Comparison of ENCODE assay signal across 22 cellular contexts in genomic region chr14:22768947-22769346, GRCh38. TPM values are rescaled to one million over a fixed set of nuclear protein-coding genes. Genes with fewer than 3 reads are reported as not detected.
DNase-seq lines count a peak whose midpoint lies in the region; ATAC-seq and TF ChIP-seq lines count a peak whose summit lies in the region.
"Had no signal": no experiment of that assay in that cellular context is flagged by ENCODE, and none has a peak within 500 bp of the region (broad histone marks: within the 10 kb centered on the region; RNA-seq: fewer than 3 reads in every experiment).

No MANE protein-coding gene starts in this region.

- peaks cover 35% of the 10 kb centered on the region for H3K79me2 ChIP-seq in mammary epithelial cell (ENCODE audit: insufficient read depth, low read length)

- H3K4me3 ChIP-seq in mammary epithelial cell (replicated peaks in 1 of 3; ENCODE audit: insufficient read depth in 1 of 3, low read depth in 2 of 3, low read length in 3 of 3) = no peak overlapping the region
- H3K4me3 ChIP-seq in esophagus muscularis mucosa = no peak overlapping the region
- H3K4me3 ChIP-seq: psoas muscle, testis had no signal

- H3K36me3 ChIP-seq in mammary epithelial cell (ENCODE audit: insufficient read depth, low read length) (peaks cover 34% of the 10 kb centered on the region), esophagus muscularis mucosa (peaks cover 32 to 62% (median 55%) of the 10 kb centered on the region in 4 donors)

- in situ Hi-C loops in mammary epithelial cell (cut with MboI; ENCODE audit: low sequenced_read_pairs in 2 of 2) = no loop called here

- CTCF ChIA-PET in MCF 10A (lab: Yijun Ruan, JAX) = no interaction called here
- CTCF ChIA-PET in mammary epithelial cell (lab: Charles Lee; ENCODE audit: low non-redundant PET) = no interaction called here
- CTCF ChIA-PET in WTC11 (lab: Charles Lee) = no interaction called here

- H3K9me3 Mint-ChIP-seq in MCF 10A (ENCODE audit: unreplicated experiment) (no peaks in the 10 kb centered on the region), WTC11 (no peaks in the 10 kb centered on the region), memory B cell (no peaks in the 10 kb centered on the region)
- H3K9me3 Mint-ChIP-seq: CD8-positive, alpha-beta memory T cell; effector memory CD8-positive, alpha-beta T cell; H9; mesothelial cell of epicardium had no signal

- ATAC-seq in WTC11 (no peak), memory B cell (ENCODE audit: low read depth) (no peak)
- ATAC-seq: effector memory CD8-positive, alpha-beta T cell; esophagus mucosa; left lung; psoas muscle had no signal

- BruUV-seq in MCF 10A (replicated peaks; lab: Mats Ljungman, UMichigan) = no TSS peak
- no TSS peak for BruUV-seq in mammary epithelial cell (replicated peaks; lab: Mats Ljungman, UMichigan)

- peaks cover 21% of the 10 kb centered on the region for H3K4me1 Mint-ChIP-seq in MCF 10A (ENCODE audit: insufficient read depth, unreplicated experiment)
- H3K4me1 Mint-ChIP-seq in WTC11 = peaks cover 26% of the 10 kb centered on the region
- peaks cover 22% of the 10 kb centered on the region for H3K4me1 Mint-ChIP-seq in memory B cell

- no peak for TF ChIP-seq EP300 in esophagus muscularis mucosa (IDR thresholded peaks at IDR 0.05)

- H3K27me3 ChIP-seq in mammary epithelial cell (ENCODE audit: insufficient read depth, low read length) (no peaks in the 10 kb centered on the region), esophagus muscularis mucosa (no peaks in the 10 kb centered on the region)
- H3K27me3 ChIP-seq: left lung, testis had no signal

- TF ChIP-seq CTCF in MCF 10A (IDR thresholded peaks at IDR 0.05; ENCODE audit: unreplicated experiment) (no peak), mammary epithelial cell (conservative IDR thresholded peaks at IDR 0.05 in 1 of 2, IDR thresholded peaks at IDR 0.05 in 1 of 2; ENCODE audit: extremely low read depth in 1 of 2, insufficient read depth in 1 of 2, low read depth in 1 of 2, low read length in 2 of 2) (no peak), WTC11 (IDR thresholded peaks at IDR 0.05) (no peak), esophagus muscularis mucosa (IDR thresholded peaks at IDR 0.05) (no peak)

- 75% methylated on average over 4 of the region's 4 CpGs for WGBS in mammary epithelial cell (ENCODE audit: low coverage, missing lambda C conversion rate)
- 97% methylated on average over 4 of the region's 4 CpGs for WGBS in esophagus muscularis mucosa

- H3K36me3 Mint-ChIP-seq in MCF 10A (ENCODE audit: insufficient read depth, unreplicated experiment) (peaks cover 65% of the 10 kb centered on the region), WTC11 (peaks cover 45% of the 10 kb centered on the region), memory B cell (peaks cover 30% of the 10 kb centered on the region)

- peak overlapping the region; percentile 91 for H3K4me3 Mint-ChIP-seq in MCF 10A (ENCODE audit: unreplicated experiment)
- H3K4me3 Mint-ChIP-seq in WTC11 = peak overlapping the region; percentile 23; the same call in 1 of the 2 replicates
- peak overlapping the region; percentile 25 for H3K4me3 Mint-ChIP-seq in memory B cell

- H4K20me1 ChIP-seq in mammary epithelial cell (ENCODE audit: insufficient read depth, low read length) = no peaks in the 10 kb centered on the region

- no peak for TF ChIP-seq POLR2A in esophagus muscularis mucosa (IDR thresholded peaks at IDR 0.05; ENCODE audit: low read depth)

- no peak overlapping the region for H3K4me2 ChIP-seq in mammary epithelial cell (ENCODE audit: insufficient read depth, low read depth, low read length)

- no peak overlapping the region for H3K9ac ChIP-seq in mammary epithelial cell (ENCODE audit: insufficient read depth, low read length)

- intact Hi-C loops in MCF 10A (cut with micrococcal nuclease) = loop anchor here (5.0 kb wide), 1 partner anchor 212 kb away; no protein-coding TSS in a partner anchor
- intact Hi-C loops in mammary epithelial cell (cut with micrococcal nuclease) = loop anchor here (5.0 to 10.0 kb wide), 2 partner anchors 212 to 374 kb away; no protein-coding TSS in a partner anchor
- intact Hi-C loops in esophagus muscularis mucosa (cut with DNase I) = no loop called here

- dilution Hi-C loops in mammary epithelial cell (cut with HindIII; ENCODE audit: low sequenced_read_pairs) = loop anchor here (5.0 kb wide), 3 partner anchors 33 to 102 kb away; no protein-coding TSS in a partner anchor

- H3K9me3 ChIP-seq in mammary epithelial cell (replicated peaks; ENCODE audit: insufficient read depth, low read length) (no peaks in the 10 kb centered on the region), esophagus muscularis mucosa (no peaks in the 10 kb centered on the region)
- H3K9me3 ChIP-seq: left lung, psoas muscle, testis had no signal

- H3K27ac Mint-ChIP-seq in MCF 10A (ENCODE audit: low read depth, unreplicated experiment) = peak overlapping the region; percentile 62
- H3K27ac Mint-ChIP-seq in WTC11 = no peak overlapping the region
- peak overlapping the region; percentile 2 for H3K27ac Mint-ChIP-seq in memory B cell
- H3K27ac Mint-ChIP-seq: H9, mesothelial cell of epicardium had no signal

- DNase-seq in MCF 10A (ENCODE audit: unreplicated experiment) (no peak), mammary epithelial cell (no peak), WTC11 (ENCODE audit: low spot score) (no peak), memory B cell (ENCODE audit: low spot score in 2 of 2) (no peak), esophagus muscularis mucosa (ENCODE audit: extremely low spot score) (no peak), NCI-H2227 (lab: John Stamatoyannopoulos, UW; ENCODE audit: unreplicated experiment) (no peak)
- DNase-seq in effector CD8-positive, alpha-beta T cell (lab: John Stamatoyannopoulos, UW) = no peak
- DNase-seq: activated naive CD4-positive, alpha-beta T cell treated with Interleukin-2 at 50 U/mL for 16 hours; CD8-positive, alpha-beta memory T cell; effector memory CD8-positive, alpha-beta T cell; GDM1; H9; KBM-7; left lung; NCI-H1694; NCI-H2171 treated with DMSO at 0.1 percent for 48 hours; NCI-H526 treated with DMSO at 0.1 percent for 48 hours; psoas muscle; T1000; testis had no signal

- no peak overlapping the region for H3K27ac ChIP-seq in mammary epithelial cell (ENCODE audit: insufficient read depth, low read depth, low read length)
- H3K27ac ChIP-seq in esophagus muscularis mucosa (replicated peaks in 1 of 4) = no peak overlapping the region
- H3K27ac ChIP-seq: left lung, psoas muscle, testis had no signal

- H3K27me3 Mint-ChIP-seq in MCF 10A (ENCODE audit: insufficient read depth, unreplicated experiment) (no peaks in the 10 kb centered on the region), WTC11 (ENCODE audit: low read depth) (no peaks in the 10 kb centered on the region), memory B cell (no peaks in the 10 kb centered on the region)
- H3K27me3 Mint-ChIP-seq: effector memory CD8-positive, alpha-beta T cell had no signal

- peaks cover 12% of the 10 kb centered on the region for H3K4me1 ChIP-seq in mammary epithelial cell (ENCODE audit: insufficient read depth, low read length)
- peaks cover 20 to 32% (median 26%) of the 10 kb centered on the region in 4 donors for H3K4me1 ChIP-seq in esophagus muscularis mucosa

- POLR2A ChIA-PET in MCF 10A (lab: Yijun Ruan, JAX) = no interaction called here
- POLR2A ChIA-PET in WTC11 (lab: Charles Lee) = no interaction called here

- no peak overlapping the region for H2AFZ ChIP-seq in mammary epithelial cell (ENCODE audit: low read depth, low read length)

TF ChIP-seq in WTC11, 78 proteins besides CTCF, POLR2A, EP300 and RAD21 (continues in another document):
- TF ChIP-seq TP53 (CRISPR knock-in tag; IDR thresholded peaks at IDR 0.05) (no peak), PRRX2 (CRISPR knock-in tag; IDR thresholded peaks at IDR 0.05) (no peak), TEAD1 (CRISPR knock-in tag; IDR thresholded peaks at IDR 0.05) (no peak), NR3C1 (CRISPR knock-in tag; conservative IDR thresholded peaks at IDR 0.05; ENCODE audit: low read depth) (no peak), ZNF512 (CRISPR knock-in tag; IDR thresholded peaks at IDR 0.05; ENCODE audit: borderline replicate concordance) (no peak), FOXJ3 (CRISPR knock-in tag; IDR thresholded peaks at IDR 0.05; ENCODE audit: borderline replicate concordance) (no peak)

RNA-seq across cellular contexts. Expression of gene OXA1L, which starts 2.5 kb away (rescaled TPM):
- total RNA-seq in MCF 10A (2022) (100 and 103 TPM in 2 replicates), mammary epithelial cell (10 to 100 TPM; 34.3 to 76.3 TPM), WTC11 (2021) (133 to 138 TPM (median 135 TPM) in 3 replicates), esophagus muscularis mucosa (10 to 100 TPM; 63.5 to 74.9 (median 71.3) TPM)
- polyA plus RNA-seq in mammary epithelial cell = 151 TPM
- polyA minus RNA-seq in mammary epithelial cell = 190 TPM

RNA-seq across cellular contexts. Expression of gene SLC7A7, which starts 46.3 kb away (rescaled TPM):
- total RNA-seq in MCF 10A (2022) (0.61 and 0.98 TPM in 2 replicates), mammary epithelial cell (1 to 10 TPM in 1 of 2 donors, under 1 TPM in 1; 0.78 to 1.0 TPM), WTC11 (2021) (3.0 to 4.3 TPM (median 4.2 TPM) in 3 replicates), esophagus muscularis mucosa (10 to 100 TPM in 3 of 4 donors, 1 to 10 TPM in 1; 9.6 to 22.9 (median 15.3) TPM)
- 0.34 TPM for polyA plus RNA-seq in mammary epithelial cell
- polyA minus RNA-seq in mammary epithelial cell = not detected
- polyA plus RNA-seq: CD8-positive, alpha-beta memory T cell had no signal

Comparison
In these comparisons a context has a peak if more than half of its experiments do, and no peak if none do; other contexts are left out.
1. H3K4me3 Mint-ChIP-seq: peak in every context shown above with its lines; median percentile 91 in MCF 10A; 25 in memory B cell; 23 in WTC11.